In genomic region chr3:72277710-72278109, GRCh38 we compare ENCODE assay signal across 1 cellular context.
TF ChIP-seq lines count a peak whose summit lies in the region.

No MANE protein-coding gene starts in this region.

TF ChIP-seq in K562, 482 proteins besides CTCF, POLR2A, EP300 and RAD21 (continued from another document):
- TF ChIP-seq ZNF740 (CRISPR knock-in tag; IDR thresholded peaks at IDR 0.05) = no peak
- no peak for TF ChIP-seq ZNF740 (tag; IDR thresholded peaks at IDR 0.05)
- no peak for TF ChIP-seq RAD51 (IDR thresholded peaks at IDR 0.05; ENCODE audit: borderline replicate concordance, low read depth)
- no peak for TF ChIP-seq MYC (IDR thresholded peaks at IDR 0.05; ENCODE audit: low read depth, low read length)
- no peak for TF ChIP-seq MYC (CRISPR knock-in tag; IDR thresholded peaks at IDR 0.05; ENCODE audit: borderline replicate concordance, low read depth)
- TF ChIP-seq RBM25 (IDR thresholded peaks at IDR 0.05; ENCODE audit: low read depth, low read length, severe bottlenecking) = no peak
